Comparison of ENCODE assay signal across 8 cellular contexts in genomic region chr3:23888617-23889228, GRCh38. TPM values are rescaled to one million over a fixed set of nuclear protein-coding genes. Genes with fewer than 3 reads are reported as not detected.
DNase-seq lines count a peak whose midpoint lies in the region; ATAC-seq, FAIRE-seq and TF ChIP-seq lines count a peak whose summit lies in the region.

No MANE protein-coding gene starts in this region.

- no peak for TF ChIP-seq RAD21 in HepG2 (CRISPR knock-in tag; IDR thresholded peaks at IDR 0.05)

- no peaks in the 10 kb centered on the region; the same call in 1 of the 2 replicates for H3K4me1 ChIP-seq in HepG2 (ENCODE audit: insufficient read depth, low read length)

- peaks cover 1 to 15% of the 10 kb centered on the region in 2 experiments for H3K36me3 ChIP-seq in HepG2 (replicated peaks in 1 of 2; ENCODE audit: control insufficient read depth in 1 of 2, insufficient read depth in 2 of 2, low read length in 2 of 2)

- peaks cover 17% of the 10 kb centered on the region for H3K36me3 Mint-ChIP-seq in MCF 10A (ENCODE audit: insufficient read depth, unreplicated experiment)

- 80% methylated on average over 3 of the region's 3 CpGs for WGBS in HepG2 (ENCODE audit: low lambda C conversion rate)

- H3K4me2 ChIP-seq in HepG2 (ENCODE audit: low read depth, low read length): no peak overlapping the region

- FAIRE-seq in HepG2 (lab: Jason Lieb, UNC): peak; percentile 39

- in situ Hi-C loops in HepG2 (cut with HindIII; ENCODE audit: extremely low pct_ligation_motif_present, low pct_unique_long_range_greater_than_20kb): no loop called here

- H3K27me3 ChIP-seq in HepG2 (ENCODE audit: control insufficient read depth in 1 of 2, insufficient read depth in 2 of 2, low read length in 2 of 2): no peaks in the 10 kb centered on the region

- CTCF ChIA-PET in MCF 10A (lab: Yijun Ruan, JAX) (interaction anchor here (0.5 to 2.7 kb wide), 26 partner anchors 9 to 1801 kb away, joined by 3 to 7 read pairs (median 3); no protein-coding TSS in a partner anchor), HepG2 (lab: Yijun Ruan, JAX; ENCODE audit: low intra/inter-chr PET ratio, low total read pairs) (no interaction called here)

- no peaks in the 10 kb centered on the region for H3K9me3 ChIP-seq in HepG2 (ENCODE audit: low read length)

- intact Hi-C loops in MCF 10A (cut with micrococcal nuclease): loop anchor here (2.0 to 5.0 kb wide), 3 partner anchors 54 to 349 kb away; partner anchors contain the start of gene NR1D2
- intact Hi-C loops in HepG2 (cut with micrococcal nuclease; ENCODE audit: unreplicated experiment): loop anchor here (10.0 kb wide), 1 partner anchor 106 kb away; no protein-coding TSS in a partner anchor

- H2AFZ ChIP-seq in HepG2 (ENCODE audit: low read length): no peak overlapping the region

- no peaks in the 10 kb centered on the region for H3K9me3 Mint-ChIP-seq in MCF 10A (ENCODE audit: unreplicated experiment)

- no peak overlapping the region for H3K9ac ChIP-seq in HepG2 (ENCODE audit: insufficient read depth, low read depth, low read length)

- no peaks in the 10 kb centered on the region for H3K27me3 Mint-ChIP-seq in MCF 10A (ENCODE audit: insufficient read depth, unreplicated experiment)

- DNase-seq in NCI-H1105 treated with DMSO at 0.1 percent for 48 hours (lab: John Stamatoyannopoulos, UW) (peak; percentile 31), NCI-H1105 (lab: John Stamatoyannopoulos, UW) (no peak), MCF 10A (ENCODE audit: unreplicated experiment) (peak; percentile 35), HepG2 (ENCODE audit: low spot score) (peak; percentile 22), UCSD-AML1 (lab: John Stamatoyannopoulos, UW; ENCODE audit: unreplicated experiment) (no peak)
- DNase-seq in Jurkat, Clone E6-1 (ENCODE audit: low read depth, low spot score): peak; percentile 37
- no peak for DNase-seq in NK-92 treated with Interleukin-12 subunit alpha and Interleukin-12 subunit beta, amount 100 ng/mL, for 24 hours (lab: John Stamatoyannopoulos, UW)

- ATAC-seq in HepG2: no peak; the same call in 2 of the 3 replicates
- ATAC-seq in HG02678 (IDR thresholded peaks at IDR 0.05; ENCODE audit: unreplicated experiment): no peak

- no peak overlapping the region for H3K27ac Mint-ChIP-seq in MCF 10A (ENCODE audit: low read depth, unreplicated experiment)

- H3K4me3 Mint-ChIP-seq in MCF 10A (ENCODE audit: unreplicated experiment): no peak overlapping the region

- POLR2A ChIA-PET in MCF 10A (lab: Yijun Ruan, JAX): interaction anchor here (0.7 to 3.0 kb wide), 9 partner anchors 11 to 1439 kb away, joined by 3 to 28 read pairs (median 3); partner anchors contain the start of genes NKIRAS1 and RPL15
- POLR2A ChIA-PET in HepG2 (lab: Yijun Ruan, JAX): interaction anchor here (0.9 to 3.0 kb wide), 2 partner anchors 28 to 37 kb away, joined by 4 to 13 read pairs; partner anchors contain the start of genes NKIRAS1 and RPL15

- TF ChIP-seq EP300 in HepG2 (IDR thresholded peaks at IDR 0.05; ENCODE audit: low read depth in 2 of 2, low read length in 2 of 2) (no peak), HepG2 (CRISPR knock-in tag; IDR thresholded peaks at IDR 0.05; ENCODE audit: borderline replicate concordance) (no peak)

- H4K20me1 ChIP-seq in HepG2 (ENCODE audit: insufficient read depth, low read length): peaks cover 11% of the 10 kb centered on the region

- H3K79me2 ChIP-seq in HepG2 (ENCODE audit: insufficient read depth, low read length): no peaks in the 10 kb centered on the region

- H3K27ac ChIP-seq in HepG2 (ENCODE audit: extremely low read length, insufficient read depth, low read length): no peak overlapping the region

- no peak overlapping the region for H3K4me3 ChIP-seq in Jurkat, Clone E6-1 (ENCODE audit: low read length)
- H3K4me3 ChIP-seq in HepG2 (replicated peaks in 1 of 3; ENCODE audit: insufficient read depth in 1 of 3, low read depth in 2 of 3, low read length in 3 of 3): no peak overlapping the region

- no peak for TF ChIP-seq POLR2A in HepG2 (IDR thresholded peaks at IDR 0.05; ENCODE audit: insufficient read depth in 1 of 2, low read depth in 2 of 2, low read length in 2 of 2)

- TF ChIP-seq CTCF in MCF 10A (IDR thresholded peaks at IDR 0.05; ENCODE audit: unreplicated experiment): peak; percentile 72
- peak; percentile 58 for TF ChIP-seq CTCF in HepG2 (CRISPR knock-in tag; IDR thresholded peaks at IDR 0.05)

- BruUV-seq in MCF 10A (replicated peaks; lab: Mats Ljungman, UMichigan): no TSS peak
- no TSS peak for BruUV-seq in HepG2 (replicated peaks; lab: Mats Ljungman, UMichigan)

- H3K4me1 Mint-ChIP-seq in MCF 10A (ENCODE audit: insufficient read depth, unreplicated experiment): peaks cover 6% of the 10 kb centered on the region

RNA-seq across cellular contexts. Expression of gene NKIRAS1, which starts 28.1 kb away (rescaled TPM):
- polyA plus RNA-seq in Jurkat, Clone E6-1 (2012; ENCODE audit: insufficient read depth, insufficient read length): 8.1 TPM
- total RNA-seq in MCF 10A (2022) (6.8 and 9.7 TPM in 2 replicates), HepG2 (2016; rRNA removed; fragmentation: Illumina TruSeq; extraction: Trizol) (8.0 and 10.5 TPM in 2 replicates)
- total RNA-seq in HepG2 (2016; cell fraction: cytosol; rRNA removed; fragmentation: Illumina TruSeq; extraction: Trizol; ENCODE audit: low read depth): 6.8 and 7.5 TPM in 2 replicates
- 8.5 and 11.2 TPM in 2 replicates for total RNA-seq in HepG2 (2016; cell fraction: insoluble cytoplasmic fraction; rRNA removed; fragmentation: Illumina TruSeq; extraction: Trizol)
- 5.0 and 6.3 TPM in 2 replicates for total RNA-seq in HepG2 (2016; cell fraction: membrane; rRNA removed; fragmentation: Illumina TruSeq; extraction: Trizol)
- total RNA-seq in HepG2 (2016; cell fraction: nucleus; rRNA removed; fragmentation: Illumina TruSeq; extraction: Trizol): 6.0 and 7.0 TPM in 2 replicates
- 4.3 and 4.5 TPM in 2 replicates for polyA plus RNA-seq in HepG2 (2011; rRNA removed)
- polyA plus RNA-seq in HepG2 (2011; cell fraction: cytosol; rRNA removed): 2.3 and 4.0 TPM in 2 replicates
- 1.8 and 3.5 TPM in 2 replicates for polyA plus RNA-seq in HepG2 (2011; cell fraction: nucleus; rRNA removed)
- polyA plus RNA-seq in HepG2 (2012): 6.4 and 6.7 TPM in 2 replicates
- 1.1 TPM in 2 replicates for polyA plus RNA-seq in HepG2 (2016; cell fraction: cytosol; fragmentation: Illumina TruSeq; extraction: Trizol; ENCODE audit: low read depth)
- 10.4 and 12.6 TPM in 2 replicates for polyA plus RNA-seq in HepG2 (2016; cell fraction: insoluble cytoplasmic fraction; fragmentation: Illumina TruSeq; extraction: Trizol; ENCODE audit: low read depth)
- 2.2 and 3.1 TPM in 2 replicates for polyA plus RNA-seq in HepG2 (2016; cell fraction: membrane; fragmentation: Illumina TruSeq; extraction: Trizol; ENCODE audit: low read depth)
- polyA plus RNA-seq in HepG2 (2016; cell fraction: nucleus; fragmentation: Illumina TruSeq; extraction: Trizol; ENCODE audit: insufficient read depth, low read depth): 7.0 and 7.8 TPM in 2 replicates
- polyA minus RNA-seq in HepG2 (2011; rRNA and poly(A)+ RNA removed; ENCODE audit: low replicate concordance): 2.0 and 2.2 TPM in 2 replicates
- 4.0 and 6.2 TPM in 2 replicates for polyA minus RNA-seq in HepG2 (2011; cell fraction: cytosol; rRNA and poly(A)+ RNA removed)
- 12.7 and 14.3 TPM in 2 replicates for polyA minus RNA-seq in HepG2 (2011; cell fraction: nucleus; rRNA and poly(A)+ RNA removed)

RNA-seq across cellular contexts. Expression of gene RPL15, which starts 28.2 kb away (rescaled TPM):
- 3,355 TPM for polyA plus RNA-seq in Jurkat, Clone E6-1 (2012; ENCODE audit: insufficient read depth, insufficient read length)
- total RNA-seq in MCF 10A (2022) (2,310 and 2,617 TPM in 2 replicates), HepG2 (2016; rRNA removed; fragmentation: Illumina TruSeq; extraction: Trizol) (1,297 and 1,763 TPM in 2 replicates)
- 1,586 and 1,699 TPM in 2 replicates for total RNA-seq in HepG2 (2016; cell fraction: cytosol; rRNA removed; fragmentation: Illumina TruSeq; extraction: Trizol; ENCODE audit: low read depth)
- total RNA-seq in HepG2 (2016; cell fraction: insoluble cytoplasmic fraction; rRNA removed; fragmentation: Illumina TruSeq; extraction: Trizol): 1,351 and 1,926 TPM in 2 replicates
- 3,254 and 3,418 TPM in 2 replicates for total RNA-seq in HepG2 (2016; cell fraction: membrane; rRNA removed; fragmentation: Illumina TruSeq; extraction: Trizol)
- 503 TPM in 2 replicates for total RNA-seq in HepG2 (2016; cell fraction: nucleus; rRNA removed; fragmentation: Illumina TruSeq; extraction: Trizol)
- 3,693 and 3,955 TPM in 2 replicates for polyA plus RNA-seq in HepG2 (2011; rRNA removed)
- 6,013 and 6,757 TPM in 2 replicates for polyA plus RNA-seq in HepG2 (2011; cell fraction: cytosol; rRNA removed)
- 1,196 and 1,371 TPM in 2 replicates for polyA plus RNA-seq in HepG2 (2011; cell fraction: nucleus; rRNA removed)
- 2,819 and 3,574 TPM in 2 replicates for polyA plus RNA-seq in HepG2 (2012)
- 3,375 and 3,723 TPM in 2 replicates for polyA plus RNA-seq in HepG2 (2016; cell fraction: cytosol; fragmentation: Illumina TruSeq; extraction: Trizol; ENCODE audit: low read depth)
- polyA plus RNA-seq in HepG2 (2016; cell fraction: insoluble cytoplasmic fraction; fragmentation: Illumina TruSeq; extraction: Trizol; ENCODE audit: low read depth): 2,788 and 2,868 TPM in 2 replicates
- polyA plus RNA-seq in HepG2 (2016; cell fraction: membrane; fragmentation: Illumina TruSeq; extraction: Trizol; ENCODE audit: low read depth): 4,974 and 5,217 TPM in 2 replicates
- polyA plus RNA-seq in HepG2 (2016; cell fraction: nucleus; fragmentation: Illumina TruSeq; extraction: Trizol; ENCODE audit: insufficient read depth, low read depth): 1,295 and 1,318 TPM in 2 replicates
- polyA minus RNA-seq in HepG2 (2011; rRNA and poly(A)+ RNA removed; ENCODE audit: low replicate concordance): 1,424 and 2,177 TPM in 2 replicates
- polyA minus RNA-seq in HepG2 (2011; cell fraction: cytosol; rRNA and poly(A)+ RNA removed): 848 and 1,008 TPM in 2 replicates
- polyA minus RNA-seq in HepG2 (2011; cell fraction: nucleus; rRNA and poly(A)+ RNA removed): 296 and 376 TPM in 2 replicates

RNA-seq across cellular contexts. Expression of gene NR1D2, which starts 56.4 kb away (rescaled TPM):
- 8.2 TPM for polyA plus RNA-seq in Jurkat, Clone E6-1 (2012; ENCODE audit: insufficient read depth, insufficient read length)
- 19.4 and 21.9 TPM in 2 replicates for total RNA-seq in MCF 10A (2022)
- 8.1 and 14.3 TPM in 2 replicates for total RNA-seq in HepG2 (2016; rRNA removed; fragmentation: Illumina TruSeq; extraction: Trizol)
- 3.8 and 4.4 TPM in 2 replicates for total RNA-seq in HepG2 (2016; cell fraction: cytosol; rRNA removed; fragmentation: Illumina TruSeq; extraction: Trizol; ENCODE audit: low read depth)
- 10.2 and 12.5 TPM in 2 replicates for total RNA-seq in HepG2 (2016; cell fraction: insoluble cytoplasmic fraction; rRNA removed; fragmentation: Illumina TruSeq; extraction: Trizol)
- total RNA-seq in HepG2 (2016; cell fraction: membrane; rRNA removed; fragmentation: Illumina TruSeq; extraction: Trizol): 8.8 and 9.8 TPM in 2 replicates
- total RNA-seq in HepG2 (2016; cell fraction: nucleus; rRNA removed; fragmentation: Illumina TruSeq; extraction: Trizol): 9.6 and 11.0 TPM in 2 replicates
- 5.3 TPM in 2 replicates for polyA plus RNA-seq in HepG2 (2011; rRNA removed)
- polyA plus RNA-seq in HepG2 (2011; cell fraction: cytosol; rRNA removed): 2.6 and 4.6 TPM in 2 replicates
- polyA plus RNA-seq in HepG2 (2011; cell fraction: nucleus; rRNA removed): 2.9 and 3.5 TPM in 2 replicates
- polyA plus RNA-seq in HepG2 (2012): 11.8 and 12.0 TPM in 2 replicates
- 0.38 and 0.43 TPM in 2 replicates for polyA plus RNA-seq in HepG2 (2016; cell fraction: cytosol; fragmentation: Illumina TruSeq; extraction: Trizol; ENCODE audit: low read depth)
- polyA plus RNA-seq in HepG2 (2016; cell fraction: insoluble cytoplasmic fraction; fragmentation: Illumina TruSeq; extraction: Trizol; ENCODE audit: low read depth): 7.2 and 7.4 TPM in 2 replicates
- polyA plus RNA-seq in HepG2 (2016; cell fraction: membrane; fragmentation: Illumina TruSeq; extraction: Trizol; ENCODE audit: low read depth): 2.1 and 2.3 TPM in 2 replicates
- polyA plus RNA-seq in HepG2 (2016; cell fraction: nucleus; fragmentation: Illumina TruSeq; extraction: Trizol; ENCODE audit: insufficient read depth, low read depth): 5.6 and 5.9 TPM in 2 replicates
- 6.0 and 17.2 TPM in 2 replicates for polyA minus RNA-seq in HepG2 (2011; rRNA and poly(A)+ RNA removed; ENCODE audit: low replicate concordance)
- polyA minus RNA-seq in HepG2 (2011; cell fraction: cytosol; rRNA and poly(A)+ RNA removed): 11.6 and 16.5 TPM in 2 replicates
- 26.5 and 29.6 TPM in 2 replicates for polyA minus RNA-seq in HepG2 (2011; cell fraction: nucleus; rRNA and poly(A)+ RNA removed)

Comparison
In these comparisons a context has a peak if more than half of its experiments do, and no peak if none do; other contexts are left out.
1. DNase-seq: peak in NCI-H1105 treated with DMSO at 0.1 percent for 48 hours (single experiment), Jurkat, Clone E6-1 (single experiment), MCF 10A (single experiment) and HepG2 (single experiment); none in NCI-H1105 (single experiment), NK-92 treated with Interleukin-12 subunit alpha and Interleukin-12 subunit beta, amount 100 ng/mL, for 24 hours (single experiment) and UCSD-AML1 (single experiment).